Comparison of ENCODE assay signal across 18 cellular contexts in the genomic region with DNA sequence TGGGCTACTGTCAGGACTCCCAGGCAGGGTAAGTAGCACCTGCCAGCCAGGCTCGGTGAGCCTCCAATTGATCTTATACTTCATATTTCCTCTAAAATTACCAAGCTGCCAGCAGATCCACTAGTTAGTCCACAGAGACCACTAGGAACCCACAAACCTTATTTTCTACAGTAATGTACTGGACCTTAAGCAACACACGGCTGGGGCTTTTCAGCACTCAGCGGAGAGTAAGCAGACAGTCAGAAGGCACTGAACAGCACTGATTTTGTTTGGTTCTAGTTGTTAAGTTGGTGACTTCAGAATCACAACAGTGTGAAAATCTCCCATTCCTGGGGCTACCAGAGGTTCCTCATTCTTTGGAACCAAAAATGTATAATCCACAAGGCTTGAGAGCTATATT. TPM values are rescaled to one million over a fixed set of nuclear protein-coding genes. Genes with fewer than 3 reads are reported as not detected.
DNase-seq lines count a peak whose midpoint lies in the region; ATAC-seq and TF ChIP-seq lines count a peak whose summit lies in the region.
"Had no signal": no experiment of that assay in that cellular context is flagged by ENCODE, and none has a peak within 500 bp of the region (broad histone marks: within the 10 kb centered on the region; RNA-seq: fewer than 3 reads in every experiment).

No MANE protein-coding gene starts in this region.

- H3K27me3 ChIP-seq in gastroesophageal sphincter (peaks cover 5% of the 10 kb centered on the region), skeletal muscle tissue (ENCODE audit: control insufficient read depth in 3 of 3, insufficient read depth in 3 of 3, low read length in 3 of 3) (peaks cover 0 to 9% (median 0%) of the 10 kb centered on the region in 3 donors)
- H3K27me3 ChIP-seq: cardiac muscle cell had no signal

- H3K4me3 ChIP-seq in NB4 (ENCODE audit: low read depth, low read length) (peak overlapping the region; percentile 29), gastroesophageal sphincter (peak overlapping the region in 1 of 2 donors; percentile 14), skeletal muscle tissue (ENCODE audit: low read length in 3 of 3) (peak overlapping the region in 2 of 3 donors; percentile 13 to 48)
- H3K4me3 ChIP-seq: cardiac muscle cell had no signal

- peaks cover 16% of the 10 kb centered on the region for H3K4me1 Mint-ChIP-seq in activated CD8-positive, alpha-beta T cell treated with anti-CD3 and anti-CD28 coated beads, Interleukin-2, amount 10 ng/mL, durations not matched to agents 7 days and 5 days (ENCODE audit: low read depth)
- H3K4me1 Mint-ChIP-seq in activated CD8-positive, alpha-beta T cell treated with anti-CD3 and anti-CD28 coated beads for 36 hours (ENCODE audit: low read depth), result peaks cover 3% of the 10 kb centered on the region
- peaks cover 14% of the 10 kb centered on the region for H3K4me1 Mint-ChIP-seq in activated T-helper 2 cell treated with anti-CD3 and anti-CD28 coated beads, Interferon-gamma antibody, Interleukin-2, Interleukin-4, amounts not matched to agents 10 μg/mL and 5 μg/mL and 100 μg/mL, durations not matched to agents 14 hours and 24 hours and 36 hours (ENCODE audit: low read depth)
- H3K4me1 Mint-ChIP-seq: natural killer cell had no signal

- H3K9ac ChIP-seq in skeletal muscle tissue (ENCODE audit: low read depth in 1 of 3, low read length in 3 of 3), result no peak overlapping the region

- WGBS in gastroesophageal sphincter (ENCODE audit: low coverage in 1 of 2), 2 donors, result 46 to 50% methylated on average over 2 to 3 of the region's 3 CpGs

- H3K27ac ChIP-seq in gastroesophageal sphincter (peak overlapping the region in 3 of 4 donors; percentile 27 to 56 (median 37)), skeletal muscle tissue (ENCODE audit: low read depth, low read length) (peak overlapping the region; percentile 36)
- H3K27ac ChIP-seq: cardiac muscle cell, RWPE1 had no signal

- H3K4me3 Mint-ChIP-seq in activated CD8-positive, alpha-beta T cell treated with anti-CD3 and anti-CD28 coated beads, Interleukin-2, amount 10 ng/mL, durations not matched to agents 7 days and 5 days, result peak overlapping the region; percentile 13
- H3K4me3 Mint-ChIP-seq in activated CD8-positive, alpha-beta T cell treated with anti-CD3 and anti-CD28 coated beads for 36 hours, result no peak overlapping the region
- no peak overlapping the region for H3K4me3 Mint-ChIP-seq in activated T-helper 2 cell treated with anti-CD3 and anti-CD28 coated beads, Interferon-gamma antibody, Interleukin-2, Interleukin-4, amounts not matched to agents 10 μg/mL and 5 μg/mL and 100 μg/mL, durations not matched to agents 14 hours and 24 hours and 36 hours (ENCODE audit: low read depth)
- H3K4me3 Mint-ChIP-seq: activated naive CD8-positive, alpha-beta T cell treated with anti-CD3 and anti-CD28 coated beads for 36 hours; natural killer cell had no signal

- H3K36me3 ChIP-seq in gastroesophageal sphincter (no peaks in the 10 kb centered on the region), skeletal muscle tissue (ENCODE audit: control insufficient read depth in 3 of 3, insufficient read depth in 3 of 3, low read length in 3 of 3) (no peaks in the 10 kb centered on the region)
- H3K36me3 ChIP-seq: cardiac muscle cell had no signal

- H3K9me3 ChIP-seq in gastroesophageal sphincter (no peaks in the 10 kb centered on the region), skeletal muscle tissue (ENCODE audit: control insufficient read depth in 3 of 3, low read length in 3 of 3) (no peaks in the 10 kb centered on the region)

- DNase-seq in activated CD8-positive, alpha-beta T cell treated with anti-CD3 and anti-CD28 coated beads, Interleukin-2, amount 10 ng/mL, durations not matched to agents 7 days and 5 days, result peak; percentile 8
- DNase-seq in activated CD8-positive, alpha-beta T cell treated with anti-CD3 and anti-CD28 coated beads for 36 hours, result no peak
- DNase-seq in NB4 (ENCODE audit: low read depth) (no peak), posterior cingulate gyrus (no peak)
- DNase-seq in activated T-helper 2 cell treated with anti-CD3 and anti-CD28 coated beads, Interferon-gamma antibody, Interleukin-2, Interleukin-4, amounts not matched to agents 10 μg/mL and 5 μg/mL and 100 μg/mL, durations not matched to agents 14 hours and 24 hours and 36 hours (ENCODE audit: low spot score), result no peak
- DNase-seq: activated CD4-positive, CD25-positive, alpha-beta regulatory T cell treated with anti-CD3 and anti-CD28 coated beads, Interleukin-2, amount 50 U/mL, for 72 hours; activated naive CD8-positive, alpha-beta T cell treated with anti-CD3 and anti-CD28 coated beads for 36 hours; activated T-cell treated with anti-CD3 and anti-CD28 coated beads for 4 hours; effector CD4-positive, alpha-beta T cell; natural killer cell; NCI-H1105 treated with DMSO at 0.1 percent for 48 hours; stimulated activated CD4-positive, alpha-beta T cell treated with anti-CD3 and anti-CD28 coated beads, Interleukin-2, amount 100 ng/mL, for 48 hours; T-cell had no signal

- TF ChIP-seq POLR2A in NB4 (IDR thresholded peaks at IDR 0.05; ENCODE audit: extremely low read depth, insufficient read length) (no peak), gastroesophageal sphincter (IDR thresholded peaks at IDR 0.05) (no peak)

- H3K36me3 Mint-ChIP-seq in activated CD8-positive, alpha-beta T cell treated with anti-CD3 and anti-CD28 coated beads, Interleukin-2, amount 10 ng/mL, durations not matched to agents 7 days and 5 days (ENCODE audit: low read depth), result no peaks in the 10 kb centered on the region
- H3K36me3 Mint-ChIP-seq in activated CD8-positive, alpha-beta T cell treated with anti-CD3 and anti-CD28 coated beads for 36 hours (ENCODE audit: low read depth), result no peaks in the 10 kb centered on the region
- no peaks in the 10 kb centered on the region for H3K36me3 Mint-ChIP-seq in activated T-helper 2 cell treated with anti-CD3 and anti-CD28 coated beads, Interferon-gamma antibody, Interleukin-2, Interleukin-4, amounts not matched to agents 10 μg/mL and 5 μg/mL and 100 μg/mL, durations not matched to agents 14 hours and 24 hours and 36 hours (ENCODE audit: low read depth)
- H3K36me3 Mint-ChIP-seq: activated naive CD8-positive, alpha-beta T cell treated with anti-CD3 and anti-CD28 coated beads for 36 hours; natural killer cell; T-cell had no signal

- H3K9me3 Mint-ChIP-seq in activated CD8-positive, alpha-beta T cell treated with anti-CD3 and anti-CD28 coated beads, Interleukin-2, amount 10 ng/mL, durations not matched to agents 7 days and 5 days (ENCODE audit: insufficient read depth), result no peaks in the 10 kb centered on the region
- H3K9me3 Mint-ChIP-seq in activated CD8-positive, alpha-beta T cell treated with anti-CD3 and anti-CD28 coated beads for 36 hours, result no peaks in the 10 kb centered on the region
- H3K9me3 Mint-ChIP-seq in activated T-helper 2 cell treated with anti-CD3 and anti-CD28 coated beads, Interferon-gamma antibody, Interleukin-2, Interleukin-4, amounts not matched to agents 10 μg/mL and 5 μg/mL and 100 μg/mL, durations not matched to agents 14 hours and 24 hours and 36 hours, result no peaks in the 10 kb centered on the region
- H3K9me3 Mint-ChIP-seq: activated naive CD8-positive, alpha-beta T cell treated with anti-CD3 and anti-CD28 coated beads for 36 hours; natural killer cell; T-cell had no signal

- no peak overlapping the region for H3K27ac Mint-ChIP-seq in activated CD8-positive, alpha-beta T cell treated with anti-CD3 and anti-CD28 coated beads, Interleukin-2, amount 10 ng/mL, durations not matched to agents 7 days and 5 days
- no peak overlapping the region for H3K27ac Mint-ChIP-seq in activated CD8-positive, alpha-beta T cell treated with anti-CD3 and anti-CD28 coated beads for 36 hours
- no peak overlapping the region for H3K27ac Mint-ChIP-seq in activated T-helper 2 cell treated with anti-CD3 and anti-CD28 coated beads, Interferon-gamma antibody, Interleukin-2, Interleukin-4, amounts not matched to agents 10 μg/mL and 5 μg/mL and 100 μg/mL, durations not matched to agents 14 hours and 24 hours and 36 hours
- H3K27ac Mint-ChIP-seq: activated naive CD8-positive, alpha-beta T cell treated with anti-CD3 and anti-CD28 coated beads for 36 hours; natural killer cell; T-cell had no signal

- POLR2A ChIA-PET in activated CD8-positive, alpha-beta T cell treated with anti-CD3 and anti-CD28 coated beads, Interleukin-2, amount 10 ng/mL, durations not matched to agents 7 days and 5 days (lab: Charles Lee), result interaction anchor here (0.6 to 1.4 kb wide), 2 partner anchors 56 to 341 kb away, joined by 3 to 4 read pairs; a partner anchor contains a TSS
- POLR2A ChIA-PET in activated CD8-positive, alpha-beta T cell treated with anti-CD3 and anti-CD28 coated beads for 36 hours (lab: Charles Lee), result no interaction called here

- CTCF ChIA-PET in activated CD8-positive, alpha-beta T cell treated with anti-CD3 and anti-CD28 coated beads, Interleukin-2, amount 10 ng/mL, durations not matched to agents 7 days and 5 days (lab: Charles Lee), result interaction anchor here (1.1 to 1.8 kb wide), 5 partner anchors 9 to 245 kb away, joined by 3 to 10 read pairs (median 4); a partner anchor contains a TSS
- CTCF ChIA-PET in activated CD8-positive, alpha-beta T cell treated with anti-CD3 and anti-CD28 coated beads for 36 hours (lab: Charles Lee), result interaction anchor here (1.3 to 1.9 kb wide), 3 partner anchors 12 to 245 kb away, joined by 3 to 6 read pairs (median 4); no protein-coding TSS in a partner anchor

- no peak for TF ChIP-seq EP300 in gastroesophageal sphincter (IDR thresholded peaks at IDR 0.05)

- H3K4me1 ChIP-seq in gastroesophageal sphincter, result no peaks in the 10 kb centered on the region
- H3K4me1 ChIP-seq in skeletal muscle tissue (ENCODE audit: control insufficient read depth in 3 of 3, insufficient read depth in 3 of 3, low read length in 3 of 3), result peaks cover 0 to 7% (median 4%) of the 10 kb centered on the region in 3 donors

- peaks cover 14% of the 10 kb centered on the region for H3K27me3 Mint-ChIP-seq in activated CD8-positive, alpha-beta T cell treated with anti-CD3 and anti-CD28 coated beads, Interleukin-2, amount 10 ng/mL, durations not matched to agents 7 days and 5 days (ENCODE audit: low read depth)
- no peaks in the 10 kb centered on the region for H3K27me3 Mint-ChIP-seq in activated CD8-positive, alpha-beta T cell treated with anti-CD3 and anti-CD28 coated beads for 36 hours
- H3K27me3 Mint-ChIP-seq in activated T-helper 2 cell treated with anti-CD3 and anti-CD28 coated beads, Interferon-gamma antibody, Interleukin-2, Interleukin-4, amounts not matched to agents 10 μg/mL and 5 μg/mL and 100 μg/mL, durations not matched to agents 14 hours and 24 hours and 36 hours (ENCODE audit: low read depth), result peaks cover 4% of the 10 kb centered on the region
- H3K27me3 Mint-ChIP-seq: activated naive CD8-positive, alpha-beta T cell treated with anti-CD3 and anti-CD28 coated beads for 36 hours had no signal

- intact Hi-C loops in activated CD8-positive, alpha-beta T cell treated with anti-CD3 and anti-CD28 coated beads for 36 hours (cut with micrococcal nuclease), result no loop called here
- intact Hi-C loops in posterior cingulate gyrus (cut with DNase I), result no loop called here
- intact Hi-C loops in activated T-helper 2 cell treated with anti-CD3 and anti-CD28 coated beads, Interferon-gamma antibody, Interleukin-2, Interleukin-4, amounts not matched to agents 10 μg/mL and 5 μg/mL and 100 μg/mL, durations not matched to agents 14 hours and 24 hours and 36 hours (cut with micrococcal nuclease), result no loop called here

- no peak for ATAC-seq in activated CD8-positive, alpha-beta T cell treated with anti-CD3 and anti-CD28 coated beads, Interleukin-2, amount 10 ng/mL, durations not matched to agents 7 days and 5 days
- no peak for ATAC-seq in activated CD8-positive, alpha-beta T cell treated with anti-CD3 and anti-CD28 coated beads for 36 hours
- peak; percentile 54 for ATAC-seq in gastroesophageal sphincter
- ATAC-seq in GM19463 (IDR thresholded peaks at IDR 0.05; ENCODE audit: unreplicated experiment), result no peak
- ATAC-seq: natural killer cell, T-cell had no signal

- TF ChIP-seq CTCF in activated CD8-positive, alpha-beta T cell treated with anti-CD3 and anti-CD28 coated beads for 36 hours (IDR thresholded peaks at IDR 0.05), result no peak
- no peak for TF ChIP-seq CTCF in NB4 (IDR thresholded peaks at IDR 0.05; ENCODE audit: low read depth, low read length)
- no peak for TF ChIP-seq CTCF in gastroesophageal sphincter (IDR thresholded peaks at IDR 0.05)

RNA-seq across cellular contexts. Expression of a gene that starts 56.1 kb away (rescaled TPM):
- 10 to 100 TPM; 22.5 to 24.0 TPM for total RNA-seq in activated CD8-positive, alpha-beta T cell treated with anti-CD3 and anti-CD28 coated beads, Interleukin-2, amount 10 ng/mL, durations not matched to agents 7 days and 5 days
- total RNA-seq in activated CD8-positive, alpha-beta T cell treated with anti-CD3 and anti-CD28 coated beads for 36 hours, result 10 to 100 TPM; 24.8 to 25.5 TPM
- 10 to 100 TPM; 19.8 to 50.3 (median 28.6) TPM for total RNA-seq in gastroesophageal sphincter
- 12.0 TPM for total RNA-seq in skeletal muscle tissue
- 28.5 and 28.9 TPM in 2 replicates for total RNA-seq in activated T-helper 2 cell treated with anti-CD3 and anti-CD28 coated beads, Interferon-gamma antibody, Interleukin-2, Interleukin-4, amounts not matched to agents 10 μg/mL and 5 μg/mL and 100 μg/mL, durations not matched to agents 14 hours and 24 hours and 36 hours

RNA-seq across cellular contexts. Expression of a gene that starts 56.2 kb away (rescaled TPM):
- 10 to 100 TPM; 51.0 to 52.5 TPM for total RNA-seq in activated CD8-positive, alpha-beta T cell treated with anti-CD3 and anti-CD28 coated beads, Interleukin-2, amount 10 ng/mL, durations not matched to agents 7 days and 5 days
- 10 to 100 TPM; 39.5 to 41.5 TPM for total RNA-seq in activated CD8-positive, alpha-beta T cell treated with anti-CD3 and anti-CD28 coated beads for 36 hours
- under 1 TPM in 3 of 4 donors, not detected in 1; 0.19 to 0.81 (median 0.27) TPM for total RNA-seq in gastroesophageal sphincter
- 7.8 TPM for total RNA-seq in skeletal muscle tissue
- 29.4 and 29.6 TPM in 2 replicates for total RNA-seq in activated T-helper 2 cell treated with anti-CD3 and anti-CD28 coated beads, Interferon-gamma antibody, Interleukin-2, Interleukin-4, amounts not matched to agents 10 μg/mL and 5 μg/mL and 100 μg/mL, durations not matched to agents 14 hours and 24 hours and 36 hours
